Comparison of ENCODE assay signal across 8 cellular contexts in the genomic region with DNA sequence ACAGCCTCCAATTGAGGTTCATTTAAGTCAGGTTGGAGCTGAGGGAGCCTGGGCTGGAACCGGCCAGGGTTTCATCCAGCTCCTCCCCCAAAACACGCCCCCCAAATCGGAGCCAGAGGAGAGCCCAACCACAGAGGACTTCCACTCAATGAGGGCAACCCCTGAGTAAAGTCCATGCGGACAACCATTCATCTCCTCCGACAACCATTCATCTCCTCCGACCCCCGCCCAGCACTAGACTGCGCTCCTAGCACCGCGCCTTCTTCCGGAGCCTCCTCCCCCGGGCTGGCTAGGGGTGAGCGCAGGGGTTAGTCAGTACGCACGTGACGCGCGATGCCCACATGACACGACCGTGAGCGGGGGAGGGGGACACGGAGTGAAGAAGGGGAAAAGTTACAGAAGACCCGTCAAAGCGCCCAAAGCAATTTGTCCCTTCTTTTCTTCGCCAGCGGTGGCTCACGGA. TPM values are rescaled to one million over a fixed set of nuclear protein-coding genes. Genes with fewer than 3 reads are reported as not detected.
DNase-seq lines count a peak whose midpoint lies in the region; ATAC-seq lines count a peak whose summit lies in the region.

No MANE protein-coding gene starts in this region.

- H3K4me1 Mint-ChIP-seq in natural killer cell treated with Interleukin-12 subunit alpha and Interleukin-12 subunit beta and Interleukin-15 and Interleukin-18, amount 100 ng/mL, for 72 hours (ENCODE audit: low read depth in 2 of 2) = peaks cover 0 to 3% of the 10 kb centered on the region in 2 donors

- H3K4me3 Mint-ChIP-seq in natural killer cell treated with Interleukin-12 subunit alpha and Interleukin-12 subunit beta and Interleukin-15 and Interleukin-18, amount 100 ng/mL, for 72 hours = peak overlapping the region; percentile 29

- DNase-seq in CD1c-positive myeloid dendritic cell (ENCODE audit: extremely low spot score) (peak; percentile 18), HuH-7 (ENCODE audit: low spot score) (peak; percentile 84), globus pallidus (ENCODE audit: low spot score) (peak; percentile 93), GM19240 (ENCODE audit: insufficient read length, low spot score) (no peak)
- DNase-seq in activated CD8-positive, alpha-beta memory T cell treated with anti-CD3 and anti-CD28 coated beads, Interleukin-2, amount 50 U/mL, for 48 hours = peak; percentile 66
- no peak for DNase-seq in natural killer cell treated with Interleukin-12 subunit alpha and Interleukin-12 subunit beta and Interleukin-15 and Interleukin-18, amount 100 ng/mL, for 72 hours (ENCODE audit: low spot score)
- DNase-seq in NK-92 treated with Interleukin-12 subunit alpha and Interleukin-12 subunit beta, amount 100 ng/mL, for 24 hours (lab: John Stamatoyannopoulos, UW) = no peak
- no peak for DNase-seq in stimulated activated CD4-positive, alpha-beta T cell treated with anti-CD3 and anti-CD28 coated beads, Interleukin-2, amount 100 ng/mL, for 48 hours

- H3K27me3 Mint-ChIP-seq in natural killer cell treated with Interleukin-12 subunit alpha and Interleukin-12 subunit beta and Interleukin-15 and Interleukin-18, amount 100 ng/mL, for 72 hours = peaks cover 29 to 31% of the 10 kb centered on the region in 2 donors

- ATAC-seq in natural killer cell treated with Interleukin-12 subunit alpha and Interleukin-12 subunit beta and Interleukin-15 and Interleukin-18, amount 100 ng/mL, for 72 hours = peak in 1 of 2 donors; percentile 33

- peaks cover 2% of the 10 kb centered on the region for H3K9me3 Mint-ChIP-seq in natural killer cell treated with Interleukin-12 subunit alpha and Interleukin-12 subunit beta and Interleukin-15 and Interleukin-18, amount 100 ng/mL, for 72 hours

- H3K27ac Mint-ChIP-seq in natural killer cell treated with Interleukin-12 subunit alpha and Interleukin-12 subunit beta and Interleukin-15 and Interleukin-18, amount 100 ng/mL, for 72 hours = no peak overlapping the region

- H3K36me3 Mint-ChIP-seq in natural killer cell treated with Interleukin-12 subunit alpha and Interleukin-12 subunit beta and Interleukin-15 and Interleukin-18, amount 100 ng/mL, for 72 hours = no peaks in the 10 kb centered on the region

RNA-seq across cellular contexts. Expression of a gene that starts 1.4 kb away (rescaled TPM):
- under 1 TPM; 0.08 to 0.19 TPM for total RNA-seq in natural killer cell treated with Interleukin-12 subunit alpha and Interleukin-12 subunit beta and Interleukin-15 and Interleukin-18, amount 100 ng/mL, for 72 hours

Comparison
In these comparisons a context has a peak if more than half of its experiments do, and no peak if none do; other contexts are left out.
1. DNase-seq: peak in CD1c-positive myeloid dendritic cell (single experiment), HuH-7 (single experiment), activated CD8-positive, alpha-beta memory T cell treated with anti-CD3 and anti-CD28 coated beads, Interleukin-2, amount 50 U/mL, for 48 hours (single experiment) and globus pallidus (single experiment); none in natural killer cell treated with Interleukin-12 subunit alpha and Interleukin-12 subunit beta and Interleukin-15 and Interleukin-18, amount 100 ng/mL, for 72 hours (single experiment), NK-92 treated with Interleukin-12 subunit alpha and Interleukin-12 subunit beta, amount 100 ng/mL, for 24 hours (single experiment), GM19240 (single experiment) and stimulated activated CD4-positive, alpha-beta T cell treated with anti-CD3 and anti-CD28 coated beads, Interleukin-2, amount 100 ng/mL, for 48 hours (0 of 2).